8 cellular contexts compared by ENCODE assay signal in the genomic region with DNA sequence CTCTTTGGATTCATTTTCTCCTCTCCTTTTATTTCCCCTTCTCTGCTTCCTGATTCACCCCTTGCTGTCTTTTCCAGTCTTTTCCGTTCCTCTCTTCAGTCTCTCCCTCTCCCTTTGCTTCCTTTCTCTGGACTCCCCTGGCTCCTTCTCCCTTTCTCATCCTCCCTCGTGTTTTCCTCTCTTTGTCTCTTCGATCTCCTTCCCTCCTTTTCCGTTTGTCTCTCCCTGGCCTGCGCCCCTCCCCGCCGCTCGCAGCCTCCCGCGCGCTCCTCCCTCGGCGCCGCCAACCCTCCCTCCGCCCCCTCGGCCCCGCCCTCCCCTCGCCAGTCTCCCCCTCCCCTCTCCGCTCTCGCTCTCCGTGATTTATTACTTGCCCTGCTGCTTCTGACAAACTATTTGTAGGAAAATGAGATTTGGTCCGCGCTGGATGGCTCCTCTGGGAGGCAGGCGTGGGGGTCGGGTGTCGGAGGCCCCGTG.
A peak's percentile ranks its signal among the peaks of the same experiment; 100 is the strongest.
DNase-seq lines count a peak whose midpoint lies in the region; ATAC-seq and TF ChIP-seq lines count a peak whose summit lies in the region.

No MANE protein-coding gene starts in this region.

- TF ChIP-seq CTCF in NB4 (IDR thresholded peaks at IDR 0.05; ENCODE audit: low read depth, low read length), result no peak
- TF ChIP-seq CTCF in astrocyte of the cerebellum (IDR thresholded peaks at IDR 0.05; ENCODE audit: low read depth, low read length, missing control alignments), result no peak

- DNase-seq in DMS79 (lab: John Stamatoyannopoulos, UW), result peak; percentile 33
- DNase-seq in NB4 (ENCODE audit: low read depth), result peak; percentile 67
- DNase-seq in SW480 (ENCODE audit: low spot score), result peak; percentile 75
- DNase-seq in astrocyte of the cerebellum (ENCODE audit: low read depth), result peak; percentile 33

- no peak for TF ChIP-seq POLR2A in NB4 (IDR thresholded peaks at IDR 0.05; ENCODE audit: extremely low read depth, insufficient read length)

- ATAC-seq in HG03095 (IDR thresholded peaks at IDR 0.05; ENCODE audit: unreplicated experiment) (no peak), HG02840 (IDR thresholded peaks at IDR 0.05; ENCODE audit: low FRiP score, unreplicated experiment) (no peak)

- in situ Hi-C loops in astrocyte of the cerebellum (cut with HindIII; ENCODE audit: low sequenced_read_pairs), result no loop called here

- H3K4me3 ChIP-seq in NB4 (ENCODE audit: low read depth, low read length), result peak overlapping the region; percentile 40
- H3K4me3 ChIP-seq in astrocyte of the cerebellum (ENCODE audit: low read depth, low read length), result peak overlapping the region; percentile 48
- peak overlapping the region; percentile 27 for H3K4me3 ChIP-seq in iPS-11a (ENCODE audit: low read depth, low read length)
- H3K4me3 ChIP-seq in skin epidermis, result peak overlapping the region; percentile 19 to 45 (median 33)

- peak overlapping the region in 20 of 21 experiments; percentile 38 to 84 (median 65) for H3K27ac ChIP-seq in skin epidermis
